In genomic region chr1:150974580-150975478, GRCh38 we compare ENCODE assay signal across 8 cellular contexts. TPM values are rescaled to one million over a fixed set of nuclear protein-coding genes. Genes with fewer than 3 reads are reported as not detected.
A peak's percentile ranks its signal among the peaks of the same experiment; 100 is the strongest.
DNase-seq lines count a peak whose midpoint lies in the region; ATAC-seq and TF ChIP-seq lines count a peak whose summit lies in the region.

A gene with protein sequence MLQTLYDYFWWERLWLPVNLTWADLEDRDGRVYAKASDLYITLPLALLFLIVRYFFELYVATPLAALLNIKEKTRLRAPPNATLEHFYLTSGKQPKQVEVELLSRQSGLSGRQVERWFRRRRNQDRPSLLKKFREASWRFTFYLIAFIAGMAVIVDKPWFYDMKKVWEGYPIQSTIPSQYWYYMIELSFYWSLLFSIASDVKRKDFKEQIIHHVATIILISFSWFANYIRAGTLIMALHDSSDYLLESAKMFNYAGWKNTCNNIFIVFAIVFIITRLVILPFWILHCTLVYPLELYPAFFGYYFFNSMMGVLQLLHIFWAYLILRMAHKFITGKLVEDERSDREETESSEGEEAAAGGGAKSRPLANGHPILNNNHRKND (minus strand): TSS chr1:150974835. CDS start chr1:150969090, 5,745 bp downstream.

- DNase-seq in DMS153 treated with DMSO at 0.1 percent for 48 hours (lab: John Stamatoyannopoulos, UW; ENCODE audit: unreplicated experiment) (peak; percentile 79), LoVo (ENCODE audit: low spot score) (peak; percentile 69), T follicular helper cell (ENCODE audit: low read depth) (peak; percentile 74), adipocyte (ENCODE audit: low read depth) (peak; percentile 96), cardiac septum (ENCODE audit: low spot score) (peak; percentile 92), posterior vena cava (ENCODE audit: low spot score) (peak; percentile 95), upper lobe of left lung (peak; percentile 86 to 97)

- H3K4me3 ChIP-seq in adipocyte (ENCODE audit: low read length) = peak within 1 kb of the TSS; percentile 91
- H3K4me3 ChIP-seq in upper lobe of left lung = peak within 1 kb of the TSS; percentile 58 to 91 (median 86)

- peak within 1 kb of the TSS; percentile 93 to 99 (median 96) for H3K27ac ChIP-seq in upper lobe of left lung

- no peak for TF ChIP-seq EP300 in upper lobe of left lung (IDR thresholded peaks at IDR 0.05)

- peaks cover 42% of the 10 kb centered on the region for H3K4me1 ChIP-seq in adipocyte (ENCODE audit: control insufficient read depth, insufficient read depth, low read length)
- peaks cover 69 to 89% (median 76%) of the 10 kb centered on the region in 4 donors for H3K4me1 ChIP-seq in upper lobe of left lung

- no peak for TF ChIP-seq CTCF in upper lobe of left lung (IDR thresholded peaks at IDR 0.05)

- ATAC-seq in GM21619 (IDR thresholded peaks at IDR 0.05; ENCODE audit: unreplicated experiment) (peak; percentile 49), upper lobe of left lung (ENCODE audit: low FRiP score in 2 of 2) (peak; percentile 54 to 84)

- intact Hi-C loops in cardiac septum (cut with DNase I) = loop anchor here (5.0 kb wide), 1 partner anchor 98 kb away; the partner anchor contains the start of gene ARNT
- intact Hi-C loops in posterior vena cava (cut with DNase I) = no loop called here

- H3K27me3 ChIP-seq in adipocyte (replicated peaks; ENCODE audit: control insufficient read depth, insufficient read depth, low read length) = no peaks in the 10 kb centered on the region
- no peaks in the 10 kb centered on the region for H3K27me3 ChIP-seq in upper lobe of left lung

- TF ChIP-seq POLR2A in upper lobe of left lung (IDR thresholded peaks at IDR 0.05) = peak in 3 of 4 donors; percentile 29 to 79 (median 53)

- H3K36me3 ChIP-seq in adipocyte (ENCODE audit: control insufficient read depth, insufficient read depth, low read length, severe bottlenecking) = no peaks in the 10 kb centered on the region
- H3K36me3 ChIP-seq in upper lobe of left lung = no peaks in the 10 kb centered on the region

- no peaks in the 10 kb centered on the region for H3K9me3 ChIP-seq in adipocyte (ENCODE audit: control insufficient read depth, low read length)
- no peaks in the 10 kb centered on the region for H3K9me3 ChIP-seq in upper lobe of left lung

- H3K9ac ChIP-seq in adipocyte (ENCODE audit: low read length) = peak within 1 kb of the TSS; percentile 94

- 28 to 31% methylated on average over 6 to 14 of the region's 106 CpGs for WGBS in upper lobe of left lung, 2 donors

RNA-seq across cellular contexts. Expression of the gene that starts here (rescaled TPM):
- total RNA-seq in cardiac septum (76.0 TPM), posterior vena cava (100 to 1,000 TPM; 112 to 133 TPM), upper lobe of left lung (100 to 1,000 TPM in 5 of 6 donors, 10 to 100 TPM in 1; 93.2 to 322 (median 204) TPM)

Comparison
In these comparisons a context has a peak if more than half of its experiments do, and no peak if none do; other contexts are left out.
1. Peak in every context shown above with its lines: DNase-seq, ATAC-seq, H3K4me3 ChIP-seq and H3K27ac ChIP-seq.